15 cellular contexts compared by ENCODE assay signal in genomic region chr3:105809204-105809893, GRCh38. TPM values are rescaled to one million over a fixed set of nuclear protein-coding genes. Genes with fewer than 3 reads are reported as not detected.
DNase-seq lines count a peak whose midpoint lies in the region; ATAC-seq and TF ChIP-seq lines count a peak whose summit lies in the region.
"Had no signal": no experiment of that assay in that cellular context is flagged by ENCODE, and none has a peak within 500 bp of the region (broad histone marks: within the 10 kb centered on the region; RNA-seq: fewer than 3 reads in every experiment).

No MANE protein-coding gene starts in this region.

- H3K27ac ChIP-seq in SU-DHL-6 (ENCODE audit: low read depth, low read length): peak overlapping the region; percentile 77

- no peaks in the 10 kb centered on the region for H4K20me1 ChIP-seq in SU-DHL-6 (ENCODE audit: low read depth, low read length)

- no peaks in the 10 kb centered on the region for H3K9me3 ChIP-seq in SU-DHL-6 (ENCODE audit: insufficient read depth, low read length)

- peak overlapping the region; percentile 57 for H3K27ac Mint-ChIP-seq in activated CD8-positive, alpha-beta memory T cell treated with anti-CD3 and anti-CD28 coated beads, Interleukin-2, amount 10 ng/mL, durations not matched to agents 7 days and 5 days
- no peak overlapping the region for H3K27ac Mint-ChIP-seq in Calu3 (ENCODE audit: unreplicated experiment)
- H3K27ac Mint-ChIP-seq: activated B cell treated with CpG ODN at 0.5 μM for 24 hours had no signal

- BruUV-seq in Calu3 (replicated peaks; lab: Mats Ljungman, UMichigan): no TSS peak

- peaks cover 35% of the 10 kb centered on the region for H3K36me3 Mint-ChIP-seq in activated CD8-positive, alpha-beta memory T cell treated with anti-CD3 and anti-CD28 coated beads, Interleukin-2, amount 10 ng/mL, durations not matched to agents 7 days and 5 days
- H3K36me3 Mint-ChIP-seq in Calu3 (ENCODE audit: insufficient read depth, unreplicated experiment): no peaks in the 10 kb centered on the region

- 0 out of 2 replicates have a peak, but pooled peaks cover 3% of the 10 kb centered on the region for H3K36me3 ChIP-seq in SU-DHL-6 (ENCODE audit: low read length)

- H3F3A ChIP-seq in SU-DHL-6 (ENCODE audit: insufficient read depth): peaks cover 37% of the 10 kb centered on the region

- no peaks in the 10 kb centered on the region for H3K27me3 ChIP-seq in SU-DHL-6 (ENCODE audit: low read length)

- no peaks in the 10 kb centered on the region for H3K27me3 Mint-ChIP-seq in activated CD8-positive, alpha-beta memory T cell treated with anti-CD3 and anti-CD28 coated beads, Interleukin-2, amount 10 ng/mL, durations not matched to agents 7 days and 5 days
- no peaks in the 10 kb centered on the region for H3K27me3 Mint-ChIP-seq in Calu3 (ENCODE audit: unreplicated experiment)
- H3K27me3 Mint-ChIP-seq: activated B cell treated with CpG ODN at 0.5 μM for 24 hours; effector memory CD8-positive, alpha-beta T cell had no signal

- TF ChIP-seq CTCF in SU-DHL-6 (IDR thresholded peaks at IDR 0.05; ENCODE audit: insufficient read depth, low read length, poor library complexity, severe bottlenecking) (no peak), Calu3 (IDR thresholded peaks at IDR 0.05; ENCODE audit: unreplicated experiment) (no peak)

- H3K9me2 ChIP-seq in SU-DHL-6 (replicated peaks; ENCODE audit: insufficient read depth, low read length): no peaks in the 10 kb centered on the region

- no peak overlapping the region for H3K4me3 Mint-ChIP-seq in activated CD8-positive, alpha-beta memory T cell treated with anti-CD3 and anti-CD28 coated beads, Interleukin-2, amount 10 ng/mL, durations not matched to agents 7 days and 5 days
- H3K4me3 Mint-ChIP-seq in Calu3 (ENCODE audit: low read depth, unreplicated experiment): no peak overlapping the region
- H3K4me3 Mint-ChIP-seq: activated B cell treated with CpG ODN at 0.5 μM for 24 hours had no signal

- peak overlapping the region; percentile 78 for H3K4me2 ChIP-seq in SU-DHL-6 (ENCODE audit: low read depth, low read length, poor library complexity, severe bottlenecking)

- peak; percentile 26 for ATAC-seq in activated CD8-positive, alpha-beta memory T cell treated with anti-CD3 and anti-CD28 coated beads, Interleukin-2, amount 10 ng/mL, durations not matched to agents 7 days and 5 days
- ATAC-seq in GM18868 (IDR thresholded peaks at IDR 0.05; ENCODE audit: unreplicated experiment): no peak
- ATAC-seq: effector memory CD8-positive, alpha-beta T cell had no signal

- peak overlapping the region; percentile 29 for H3K9ac ChIP-seq in SU-DHL-6 (ENCODE audit: low read length)

- CTCF ChIA-PET in activated CD8-positive, alpha-beta memory T cell treated with anti-CD3 and anti-CD28 coated beads, Interleukin-2, amount 10 ng/mL, durations not matched to agents 7 days and 5 days (lab: Charles Lee): interaction anchor here (1.3 to 1.4 kb wide), 3 partner anchors 19 to 70 kb away, joined by 3 to 4 read pairs (median 3); no protein-coding TSS in a partner anchor
- CTCF ChIA-PET in Calu3 (lab: Charles Lee): no interaction called here

- peaks cover 62% of the 10 kb centered on the region for H3K4me1 Mint-ChIP-seq in activated CD8-positive, alpha-beta memory T cell treated with anti-CD3 and anti-CD28 coated beads, Interleukin-2, amount 10 ng/mL, durations not matched to agents 7 days and 5 days
- peaks cover 25% of the 10 kb centered on the region for H3K4me1 Mint-ChIP-seq in Calu3 (ENCODE audit: low read depth, unreplicated experiment)

- peaks cover 95% of the 10 kb centered on the region for H3K79me2 ChIP-seq in SU-DHL-6 (ENCODE audit: insufficient read depth, low read length)

- peaks cover 3% of the 10 kb centered on the region for H3K9me3 Mint-ChIP-seq in activated CD8-positive, alpha-beta memory T cell treated with anti-CD3 and anti-CD28 coated beads, Interleukin-2, amount 10 ng/mL, durations not matched to agents 7 days and 5 days (ENCODE audit: low read depth)
- H3K9me3 Mint-ChIP-seq in Calu3 (ENCODE audit: low read depth, unreplicated experiment): no peaks in the 10 kb centered on the region
- H3K9me3 Mint-ChIP-seq: effector memory CD8-positive, alpha-beta T cell had no signal

- intact Hi-C loops in Calu3 (cut with micrococcal nuclease; ENCODE audit: unreplicated experiment): no loop called here

- peak overlapping the region; percentile 0 for H3K4me3 ChIP-seq in SU-DHL-6 (ENCODE audit: insufficient read depth, low read length, poor library complexity, severe bottlenecking)

- no peak for DNase-seq in activated CD8-positive, alpha-beta memory T cell treated with anti-CD3 and anti-CD28 coated beads, Interleukin-2, amount 10 ng/mL, durations not matched to agents 7 days and 5 days
- DNase-seq in activated CD8-positive, alpha-beta memory T cell treated with anti-CD3 and anti-CD28 coated beads, Interleukin-2, amount 50 U/mL, for 48 hours: no peak
- peak; percentile 68 for DNase-seq in foreskin melanocyte
- peak; percentile 48 for DNase-seq in renal cortical epithelial cell (ENCODE audit: low read depth)
- DNase-seq in OCI-M2 (lab: John Stamatoyannopoulos, UW; ENCODE audit: unreplicated experiment): no peak
- no peak for DNase-seq in Calu3
- DNase-seq: activated B cell treated with CpG ODN at 0.5 μM for 24 hours; caudate nucleus; effector memory CD8-positive, alpha-beta T cell; NCI-H1417; NCI-H2171 treated with DMSO at 0.1 percent for 48 hours; NCI-H774; RPMI8226 had no signal

- no peak overlapping the region for H2AFZ ChIP-seq in SU-DHL-6 (ENCODE audit: low read depth, low read length, severe bottlenecking)

RNA-seq across cellular contexts. Expression of gene CBLB, which starts 59.5 kb away (rescaled TPM):
- total RNA-seq in activated CD8-positive, alpha-beta memory T cell treated with anti-CD3 and anti-CD28 coated beads, Interleukin-2, amount 10 ng/mL, durations not matched to agents 7 days and 5 days: 100 to 1,000 TPM; 125 to 158 TPM
- total RNA-seq in renal cortical epithelial cell (11.3 and 94.7 TPM in 2 replicates), Calu3 (2022) (17.9 and 26.2 TPM in 2 replicates)

Comparison
In these comparisons a context has a peak if more than half of its experiments do, and no peak if none do; other contexts are left out.
1. DNase-seq: peak in foreskin melanocyte (single experiment) and renal cortical epithelial cell (single experiment); none in activated CD8-positive, alpha-beta memory T cell treated with anti-CD3 and anti-CD28 coated beads, Interleukin-2, amount 10 ng/mL, durations not matched to agents 7 days and 5 days (single experiment), activated CD8-positive, alpha-beta memory T cell treated with anti-CD3 and anti-CD28 coated beads, Interleukin-2, amount 50 U/mL, for 48 hours (single experiment), OCI-M2 (single experiment) and Calu3 (single experiment).